6 cellular contexts compared by ENCODE assay signal in genomic region chr1:154956557-154956956, GRCh38. TPM values are rescaled to one million over a fixed set of nuclear protein-coding genes. Genes with fewer than 3 reads are reported as not detected.
DNase-seq lines count a peak whose midpoint lies in the region; ATAC-seq and TF ChIP-seq lines count a peak whose summit lies in the region.

No MANE protein-coding gene starts in this region.

- peaks cover 18 to 47% of the 10 kb centered on the region in 2 donors for H3K4me1 ChIP-seq in ascending aorta
- peaks cover 59% of the 10 kb centered on the region for H3K4me1 ChIP-seq in muscle layer of colon (ENCODE audit: insufficient read depth, low read length)

- TF ChIP-seq CTCF in GM12875 (IDR thresholded peaks at IDR 0.05; ENCODE audit: borderline replicate concordance, insufficient read depth, low read depth, low read length): no peak
- TF ChIP-seq CTCF in ascending aorta (IDR thresholded peaks at IDR 0.05): no peak

- peak overlapping the region; percentile 15 for H3K9ac ChIP-seq in muscle layer of colon (ENCODE audit: low read length)

- H3K27ac ChIP-seq in ascending aorta (peak overlapping the region; percentile 65 to 83), muscle layer of colon (ENCODE audit: low read depth, low read length) (peak overlapping the region; percentile 8)

- H3K9me3 ChIP-seq in ascending aorta: no peaks in the 10 kb centered on the region
- no peaks in the 10 kb centered on the region for H3K9me3 ChIP-seq in muscle layer of colon (ENCODE audit: low read length)

- H3K4me3 ChIP-seq in GM12875 (ENCODE audit: low read depth, low read length): peak overlapping the region; percentile 67
- peak overlapping the region; percentile 68 to 70 for H3K4me3 ChIP-seq in ascending aorta
- H3K4me3 ChIP-seq in muscle layer of colon (ENCODE audit: low read depth in 1 of 2, low read length in 2 of 2): peak overlapping the region; percentile 47 to 80

- no peak for ATAC-seq in GM19328 (IDR thresholded peaks at IDR 0.05; ENCODE audit: unreplicated experiment)

- H3K27me3 ChIP-seq in ascending aorta (no peaks in the 10 kb centered on the region), muscle layer of colon (ENCODE audit: control insufficient read depth in 1 of 2, insufficient read depth in 2 of 2, low read length in 2 of 2) (no peaks in the 10 kb centered on the region)

- intact Hi-C loops in ascending aorta (cut with DNase I): loop anchor here (1.0 to 5.0 kb wide), 4 partner anchors 14 to 106 kb away; partner anchors contain the start of genes EFNA4, FLAD1 and SHC1

- DNase-seq in ascending aorta (ENCODE audit: low spot score in 2 of 2): no peak
- no peak for DNase-seq in NCI-H1436 treated with DMSO at 0.1 percent for 48 hours (lab: John Stamatoyannopoulos, UW)
- DNase-seq in NCI-H446 (lab: John Stamatoyannopoulos, UW): no peak

- H3K36me3 ChIP-seq in ascending aorta: peaks cover 12 to 22% of the 10 kb centered on the region in 2 donors
- H3K36me3 ChIP-seq in muscle layer of colon (ENCODE audit: insufficient read depth, low read length): peaks cover 21% of the 10 kb centered on the region

RNA-seq across cellular contexts. Expression of gene PBXIP1, which starts 0.7 kb away (rescaled TPM):
- 70.0 TPM for total RNA-seq in ascending aorta

RNA-seq across cellular contexts. Expression of gene PYGO2, which starts 5.0 kb away (rescaled TPM):
- total RNA-seq in ascending aorta: 48.7 TPM

RNA-seq across cellular contexts. Expression of gene SHC1, which starts 14.0 kb away (rescaled TPM):
- 211 TPM for total RNA-seq in ascending aorta

RNA-seq across cellular contexts. Expression of gene CKS1B, which starts 17.9 kb away (rescaled TPM):
- 40.4 TPM for total RNA-seq in ascending aorta

RNA-seq across cellular contexts. Expression of gene PMVK, which starts 20.0 kb away (rescaled TPM):
- total RNA-seq in ascending aorta: 9.6 TPM
